In genomic region chr21:44612669-44613229, GRCh38 we compare ENCODE assay signal across 38 cellular contexts. TPM values are rescaled to one million over a fixed set of nuclear protein-coding genes. Genes with fewer than 3 reads are reported as not detected.
"Had no signal": no experiment of that assay in that cellular context is flagged by ENCODE, and none has a peak within 500 bp of the region (broad histone marks: within the 10 kb centered on the region; RNA-seq: fewer than 3 reads in every experiment).

No MANE protein-coding gene starts in this region.

- H3K36me3 Mint-ChIP-seq: brain, neural progenitor cell had no signal

- H3K27me3 Mint-ChIP-seq: activated CD4-positive, alpha-beta memory T cell treated with anti-CD3 and anti-CD28 coated beads for 36 hours; brain; naive thymus-derived CD8-positive, alpha-beta T cell; stimulated activated naive CD8-positive, alpha-beta T cell treated with anti-CD3 and anti-CD28 coated beads, Interleukin-15, amount 100 ng/mL, for 72 hours had no signal

- H3K27ac Mint-ChIP-seq: activated CD4-positive, alpha-beta memory T cell treated with anti-CD3 and anti-CD28 coated beads for 36 hours; activated CD4-positive, alpha-beta T cell treated with anti-CD3 and anti-CD28 coated beads, Interleukin-2, amount 10 ng/mL, durations not matched to agents 24 days and 14 days; activated naive CD4-positive, alpha-beta T cell treated with anti-CD3 and anti-CD28 coated beads, Interleukin-2, amount 10 ng/mL, durations not matched to agents 7 days and 5 days; activated naive CD8-positive, alpha-beta T cell treated with anti-CD3 and anti-CD28 coated beads, Interleukin-2, amount 10 ng/mL, durations not matched to agents 7 days and 5 days; activated T-helper 1 cell treated with anti-CD3 and anti-CD28 coated beads, Interleukin-12 subunit alpha, Interleukin-12 subunit beta, Interleukin-2, Interleukin-4 antibody, amounts not matched to agents 30 ng/mL and 10 ng/mL and 1 ng/mL, durations not matched to agents 14 hours and 24 hours and 36 hours; brain; memory B cell; neural progenitor cell; progenitor cell of endocrine pancreas; stimulated activated memory B cell treated with anti-CD40 and anti-IgM and Interleukin-4, amounts not matched to agents 10 μg/mL and 1 μg/mL and 100 μg/mL, for 72 hours; stimulated activated naive CD8-positive, alpha-beta T cell treated with anti-CD3 and anti-CD28 coated beads, Interleukin-15, amount 100 ng/mL, for 72 hours; T-helper 2 cell treated with Interferon-gamma antibody and Interleukin-4, amounts not matched to agents 5 μg/mL and 100 μg/mL, for 36 hours had no signal

- H3K36me3 ChIP-seq: ascending aorta, cardiac muscle cell, neural progenitor cell, right lobe of liver, upper lobe of left lung had no signal

- H3K4me1 ChIP-seq: ascending aorta, right lobe of liver, upper lobe of left lung had no signal

- H3K4me3 ChIP-seq: ascending aorta, cardiac muscle cell, coronary artery, neural progenitor cell, right lobe of liver, skin epidermis, upper lobe of left lung had no signal

- H3K4me1 Mint-ChIP-seq: activated CD4-positive, alpha-beta T cell treated with anti-CD3 and anti-CD28 coated beads, Interleukin-2, amount 10 ng/mL, durations not matched to agents 24 days and 14 days; brain; memory B cell; neural progenitor cell; stimulated activated memory B cell treated with anti-CD40 and anti-IgM and Interleukin-4, amounts not matched to agents 10 μg/mL and 1 μg/mL and 100 μg/mL, for 72 hours had no signal

- DNase-seq: activated CD4-positive, alpha-beta memory T cell treated with anti-CD3 and anti-CD28 coated beads for 36 hours; activated CD4-positive, alpha-beta T cell treated with anti-CD3 and anti-CD28 coated beads, Interleukin-2, amount 10 ng/mL, durations not matched to agents 24 days and 14 days; activated CD4-positive, CD25-positive, alpha-beta regulatory T cell; activated CD8-positive, alpha-beta memory T cell treated with anti-CD3 and anti-CD28 coated beads, Interleukin-2, amount 50 U/mL, for 4 hours; activated gamma-delta T cell; activated naive CD4-positive, alpha-beta T cell treated with anti-CD3 and anti-CD28 coated beads, Interleukin-2, amount 10 ng/mL, durations not matched to agents 7 days and 5 days; activated naive CD8-positive, alpha-beta T cell treated with anti-CD3 and anti-CD28 coated beads, Interleukin-2, amount 10 ng/mL, durations not matched to agents 7 days and 5 days; activated T-cell treated with anti-CD3 and anti-CD28 coated beads, Interleukin-2, amount 50 U/mL, for 1 hour; cerebellar nuclear complex; foreskin fibroblast; head of caudate nucleus; hippocampal formation; left colon; naive thymus-derived CD8-positive, alpha-beta T cell; right lobe of liver; stimulated activated CD4-positive, alpha-beta T cell treated with anti-CD3 and anti-CD28 coated beads, Interleukin-12 subunit alpha, Interleukin-12 subunit beta, amount 100 ng/mL, for 4 hours; stimulated activated CD4-positive, alpha-beta T cell treated with anti-CD3 and anti-CD28 coated beads, Interleukin-4, amount 100 ng/mL, for 24 hours; stimulated activated naive CD8-positive, alpha-beta T cell treated with anti-CD3 and anti-CD28 coated beads, Interleukin-15, amount 100 ng/mL, for 72 hours; substantia nigra had no signal

- H2AFZ ChIP-seq: neural progenitor cell had no signal

- H3K9me3 ChIP-seq: ascending aorta, right lobe of liver had no signal

- H3K27me3 ChIP-seq: ascending aorta, cardiac muscle cell, neural progenitor cell, right lobe of liver had no signal

- FAIRE-seq: endothelial cell of umbilical vein, keratinocyte had no signal

- H3K4me2 ChIP-seq: neural progenitor cell had no signal

- ATAC-seq: left colon; naive thymus-derived CD8-positive, alpha-beta T cell; stimulated activated memory B cell treated with anti-CD40 and anti-IgM and Interleukin-4, amounts not matched to agents 10 μg/mL and 1 μg/mL and 100 μg/mL, for 72 hours; stimulated activated naive CD8-positive, alpha-beta T cell treated with anti-CD3 and anti-CD28 coated beads, Interleukin-15, amount 100 ng/mL, for 72 hours had no signal

- H3K4me3 Mint-ChIP-seq: activated CD4-positive, alpha-beta memory T cell treated with anti-CD3 and anti-CD28 coated beads for 36 hours; activated CD4-positive, alpha-beta T cell treated with anti-CD3 and anti-CD28 coated beads, Interleukin-2, amount 10 ng/mL, durations not matched to agents 24 days and 14 days; activated naive CD4-positive, alpha-beta T cell treated with anti-CD3 and anti-CD28 coated beads, Interleukin-2, amount 10 ng/mL, durations not matched to agents 7 days and 5 days; activated naive CD8-positive, alpha-beta T cell treated with anti-CD3 and anti-CD28 coated beads, Interleukin-2, amount 10 ng/mL, durations not matched to agents 7 days and 5 days; activated T-helper 1 cell treated with anti-CD3 and anti-CD28 coated beads, Interleukin-12 subunit alpha, Interleukin-12 subunit beta, Interleukin-2, Interleukin-4 antibody, amounts not matched to agents 30 ng/mL and 10 ng/mL and 1 ng/mL, durations not matched to agents 14 hours and 24 hours and 36 hours; brain; memory B cell; neural progenitor cell; stimulated activated memory B cell treated with anti-CD40 and anti-IgM and Interleukin-4, amounts not matched to agents 10 μg/mL and 1 μg/mL and 100 μg/mL, for 72 hours; stimulated activated naive CD8-positive, alpha-beta T cell treated with anti-CD3 and anti-CD28 coated beads, Interleukin-15, amount 100 ng/mL, for 72 hours; T-helper 2 cell treated with Interferon-gamma antibody and Interleukin-4, amounts not matched to agents 5 μg/mL and 100 μg/mL, for 36 hours had no signal

- H3K27ac ChIP-seq: ascending aorta, cardiac muscle cell, coronary artery, neural progenitor cell, right lobe of liver, skin epidermis, upper lobe of left lung had no signal

- H3K9ac ChIP-seq: neural progenitor cell had no signal

RNA-seq across cellular contexts. Expression of gene KRTAP10-8, which starts 0.9 kb away (rescaled TPM):
- total RNA-seq: activated CD4-positive, alpha-beta memory T cell treated with anti-CD3 and anti-CD28 coated beads for 36 hours; activated CD4-positive, alpha-beta T cell treated with anti-CD3 and anti-CD28 coated beads, Interleukin-2, amount 10 ng/mL, durations not matched to agents 24 days and 14 days; activated CD8-positive, alpha-beta memory T cell treated with anti-CD3 and anti-CD28 coated beads for 36 hours; activated naive CD8-positive, alpha-beta T cell treated with anti-CD3 and anti-CD28 coated beads, Interleukin-2, amount 10 ng/mL, durations not matched to agents 7 days and 5 days; activated T-helper 1 cell treated with anti-CD3 and anti-CD28 coated beads, Interleukin-12 subunit alpha, Interleukin-12 subunit beta, Interleukin-2, Interleukin-4 antibody, amounts not matched to agents 30 ng/mL and 10 ng/mL and 1 ng/mL, durations not matched to agents 14 hours and 24 hours and 36 hours; ascending aorta; cardiac muscle cell; endothelial cell of umbilical vein; left colon; naive thymus-derived CD8-positive, alpha-beta T cell; omental fat pad; progenitor cell of endocrine pancreas; renal cortical epithelial cell; right lobe of liver; upper lobe of left lung had no signal
- polyA plus RNA-seq: cardiac muscle cell; endothelial cell of umbilical vein; esophagus; keratinocyte; naive thymus-derived CD8-positive, alpha-beta T cell; thymus had no signal

RNA-seq across cellular contexts. Expression of gene KRTAP10-7, which starts 12.4 kb away (rescaled TPM):
- total RNA-seq: activated CD4-positive, alpha-beta memory T cell treated with anti-CD3 and anti-CD28 coated beads for 36 hours; activated CD4-positive, alpha-beta T cell treated with anti-CD3 and anti-CD28 coated beads, Interleukin-2, amount 10 ng/mL, durations not matched to agents 24 days and 14 days; activated CD8-positive, alpha-beta memory T cell treated with anti-CD3 and anti-CD28 coated beads for 36 hours; activated naive CD8-positive, alpha-beta T cell treated with anti-CD3 and anti-CD28 coated beads, Interleukin-2, amount 10 ng/mL, durations not matched to agents 7 days and 5 days; activated T-helper 1 cell treated with anti-CD3 and anti-CD28 coated beads, Interleukin-12 subunit alpha, Interleukin-12 subunit beta, Interleukin-2, Interleukin-4 antibody, amounts not matched to agents 30 ng/mL and 10 ng/mL and 1 ng/mL, durations not matched to agents 14 hours and 24 hours and 36 hours; ascending aorta; cardiac muscle cell; endothelial cell of umbilical vein; left colon; naive thymus-derived CD8-positive, alpha-beta T cell; omental fat pad; progenitor cell of endocrine pancreas; renal cortical epithelial cell; right lobe of liver; upper lobe of left lung had no signal
- polyA plus RNA-seq: cardiac muscle cell; endothelial cell of umbilical vein; esophagus; keratinocyte; naive thymus-derived CD8-positive, alpha-beta T cell; thymus had no signal

RNA-seq across cellular contexts. Expression of gene KRTAP10-9, which starts 14.1 kb away (rescaled TPM):
- total RNA-seq: activated CD4-positive, alpha-beta memory T cell treated with anti-CD3 and anti-CD28 coated beads for 36 hours; activated CD4-positive, alpha-beta T cell treated with anti-CD3 and anti-CD28 coated beads, Interleukin-2, amount 10 ng/mL, durations not matched to agents 24 days and 14 days; activated CD8-positive, alpha-beta memory T cell treated with anti-CD3 and anti-CD28 coated beads for 36 hours; activated naive CD8-positive, alpha-beta T cell treated with anti-CD3 and anti-CD28 coated beads, Interleukin-2, amount 10 ng/mL, durations not matched to agents 7 days and 5 days; activated T-helper 1 cell treated with anti-CD3 and anti-CD28 coated beads, Interleukin-12 subunit alpha, Interleukin-12 subunit beta, Interleukin-2, Interleukin-4 antibody, amounts not matched to agents 30 ng/mL and 10 ng/mL and 1 ng/mL, durations not matched to agents 14 hours and 24 hours and 36 hours; ascending aorta; cardiac muscle cell; endothelial cell of umbilical vein; left colon; naive thymus-derived CD8-positive, alpha-beta T cell; omental fat pad; progenitor cell of endocrine pancreas; renal cortical epithelial cell; right lobe of liver; upper lobe of left lung had no signal
- polyA plus RNA-seq: cardiac muscle cell; endothelial cell of umbilical vein; esophagus; keratinocyte; naive thymus-derived CD8-positive, alpha-beta T cell; thymus had no signal

RNA-seq across cellular contexts. Expression of gene KRTAP10-6, which starts 20.4 kb away (rescaled TPM):
- total RNA-seq: activated CD4-positive, alpha-beta memory T cell treated with anti-CD3 and anti-CD28 coated beads for 36 hours; activated CD4-positive, alpha-beta T cell treated with anti-CD3 and anti-CD28 coated beads, Interleukin-2, amount 10 ng/mL, durations not matched to agents 24 days and 14 days; activated CD8-positive, alpha-beta memory T cell treated with anti-CD3 and anti-CD28 coated beads for 36 hours; activated naive CD8-positive, alpha-beta T cell treated with anti-CD3 and anti-CD28 coated beads, Interleukin-2, amount 10 ng/mL, durations not matched to agents 7 days and 5 days; activated T-helper 1 cell treated with anti-CD3 and anti-CD28 coated beads, Interleukin-12 subunit alpha, Interleukin-12 subunit beta, Interleukin-2, Interleukin-4 antibody, amounts not matched to agents 30 ng/mL and 10 ng/mL and 1 ng/mL, durations not matched to agents 14 hours and 24 hours and 36 hours; ascending aorta; cardiac muscle cell; endothelial cell of umbilical vein; left colon; naive thymus-derived CD8-positive, alpha-beta T cell; omental fat pad; progenitor cell of endocrine pancreas; renal cortical epithelial cell; right lobe of liver; upper lobe of left lung had no signal
- polyA plus RNA-seq: endothelial cell of umbilical vein; esophagus; keratinocyte; naive thymus-derived CD8-positive, alpha-beta T cell; thymus had no signal

RNA-seq across cellular contexts. Expression of gene KRTAP10-10, which starts 24.4 kb away (rescaled TPM):
- total RNA-seq: activated CD4-positive, alpha-beta memory T cell treated with anti-CD3 and anti-CD28 coated beads for 36 hours; activated CD4-positive, alpha-beta T cell treated with anti-CD3 and anti-CD28 coated beads, Interleukin-2, amount 10 ng/mL, durations not matched to agents 24 days and 14 days; activated CD8-positive, alpha-beta memory T cell treated with anti-CD3 and anti-CD28 coated beads for 36 hours; activated naive CD8-positive, alpha-beta T cell treated with anti-CD3 and anti-CD28 coated beads, Interleukin-2, amount 10 ng/mL, durations not matched to agents 7 days and 5 days; activated T-helper 1 cell treated with anti-CD3 and anti-CD28 coated beads, Interleukin-12 subunit alpha, Interleukin-12 subunit beta, Interleukin-2, Interleukin-4 antibody, amounts not matched to agents 30 ng/mL and 10 ng/mL and 1 ng/mL, durations not matched to agents 14 hours and 24 hours and 36 hours; ascending aorta; cardiac muscle cell; endothelial cell of umbilical vein; left colon; naive thymus-derived CD8-positive, alpha-beta T cell; omental fat pad; progenitor cell of endocrine pancreas; renal cortical epithelial cell; right lobe of liver; upper lobe of left lung had no signal
- polyA plus RNA-seq: cardiac muscle cell; endothelial cell of umbilical vein; esophagus; keratinocyte; naive thymus-derived CD8-positive, alpha-beta T cell; thymus had no signal
